Comparison of ENCODE assay signal across 8 cellular contexts in genomic region chr20:18276821-18277220, GRCh38. TPM values are rescaled to one million over a fixed set of nuclear protein-coding genes. Genes with fewer than 3 reads are reported as not detected.
DNase-seq lines count a peak whose midpoint lies in the region; ATAC-seq and TF ChIP-seq lines count a peak whose summit lies in the region.

No MANE protein-coding gene starts in this region.

- H3K4me1 Mint-ChIP-seq in activated T-cell treated with anti-CD3 and anti-CD28 coated beads, Interleukin-2, amount 50 U/mL, for 24 hours (ENCODE audit: low read depth) = peaks cover 6% of the 10 kb centered on the region

- no peak overlapping the region for H2BK5ac ChIP-seq in neuronal stem cell (ENCODE audit: low read length)

- H3K4me1 ChIP-seq in OCI-LY7 (ENCODE audit: insufficient read depth, low read length, poor library complexity, severe bottlenecking) (no peaks in the 10 kb centered on the region), neuronal stem cell (ENCODE audit: control insufficient read depth in 2 of 2, insufficient read depth in 1 of 2, low read depth in 1 of 2, low read length in 2 of 2) (peaks cover 0 to 3% of the 10 kb centered on the region in 2 donors), upper lobe of left lung (peaks cover 0 to 3% (median 0%) of the 10 kb centered on the region in 4 donors)

- H3K9me2 ChIP-seq in OCI-LY7 (ENCODE audit: insufficient read depth, low read length) = no peaks in the 10 kb centered on the region

- no peak overlapping the region for H3K4me3 Mint-ChIP-seq in activated T-cell treated with anti-CD3 and anti-CD28 coated beads, Interleukin-2, amount 50 U/mL, for 24 hours

- no peak overlapping the region for H3K14ac ChIP-seq in neuronal stem cell (ENCODE audit: low read length)

- H2AK5ac ChIP-seq in neuronal stem cell (ENCODE audit: low read depth, low read length) = no peak overlapping the region

- POLR2A ChIA-PET in OCI-LY7 (lab: Charles Lee) = no interaction called here

- H3K27me3 ChIP-seq in neuronal stem cell (ENCODE audit: control insufficient read depth in 3 of 3, insufficient read depth in 3 of 3, low read depth in 1 of 3, low read length in 3 of 3) = peaks cover 0 to 63% (median 0%) of the 10 kb centered on the region in 3 experiments
- H3K27me3 ChIP-seq in upper lobe of left lung = peaks cover 0 to 5% (median 0%) of the 10 kb centered on the region in 4 donors

- no peak overlapping the region for H3K9ac ChIP-seq in neuronal stem cell (ENCODE audit: low read depth, low read length, poor library complexity)

- no peak overlapping the region for H4K91ac ChIP-seq in neuronal stem cell (ENCODE audit: low read depth, low read length, poor library complexity)

- CTCF ChIA-PET in OCI-LY7 (lab: Charles Lee; ENCODE audit: unreplicated experiment) = no interaction called here

- no TSS peak for BruUV-seq in OCI-LY7 (replicated peaks; lab: Mats Ljungman, UMichigan)

- H3K27ac ChIP-seq in OCI-LY7 (ENCODE audit: low read depth, low read length, poor library complexity, severe bottlenecking) (no peak overlapping the region), neuronal stem cell (replicated peaks; ENCODE audit: low read length) (no peak overlapping the region), upper lobe of left lung (no peak overlapping the region)

- peak; percentile 84 to 87 for ATAC-seq in upper lobe of left lung (ENCODE audit: low FRiP score in 2 of 2)

- no peak overlapping the region for H4K8ac ChIP-seq in neuronal stem cell (ENCODE audit: low read depth, low read length)

- H3K9me3 Mint-ChIP-seq in activated T-cell treated with anti-CD3 and anti-CD28 coated beads, Interleukin-2, amount 50 U/mL, for 24 hours = no peaks in the 10 kb centered on the region

- peak overlapping the region; percentile 33 for H3K27ac Mint-ChIP-seq in activated T-cell treated with anti-CD3 and anti-CD28 coated beads, Interleukin-2, amount 50 U/mL, for 24 hours

- peak; percentile 99 for TF ChIP-seq RAD21 in Ishikawa (IDR thresholded peaks at IDR 0.05; ENCODE audit: low read depth)

- no peak overlapping the region for H2BK15ac ChIP-seq in neuronal stem cell (ENCODE audit: low read length)

- TF ChIP-seq CTCF in OCI-LY7 (conservative IDR thresholded peaks at IDR 0.05; ENCODE audit: low read length) = peak; percentile 93
- TF ChIP-seq CTCF in upper lobe of left lung (IDR thresholded peaks at IDR 0.05) = peak; percentile 42 to 71 (median 56)

- no peaks in the 10 kb centered on the region for H3K79me2 ChIP-seq in OCI-LY7 (ENCODE audit: insufficient read depth, low read depth, low read length)

- H2AFZ ChIP-seq in OCI-LY7 (ENCODE audit: low read length) = no peak overlapping the region
- H2AFZ ChIP-seq in neuronal stem cell (ENCODE audit: low read length) = peak overlapping the region; percentile 16

- no peak overlapping the region for H2BK12ac ChIP-seq in neuronal stem cell (ENCODE audit: low read length)

- no peak overlapping the region for H3K4me2 ChIP-seq in OCI-LY7 (ENCODE audit: low read length)
- no peak overlapping the region for H3K4me2 ChIP-seq in neuronal stem cell (ENCODE audit: insufficient read depth, low read length, poor library complexity, severe bottlenecking)

- H3K36me3 Mint-ChIP-seq in activated T-cell treated with anti-CD3 and anti-CD28 coated beads, Interleukin-2, amount 50 U/mL, for 24 hours (ENCODE audit: low read depth) = no peaks in the 10 kb centered on the region

- peak; percentile 19 for DNase-seq in NK-92 treated with Interleukin-12 subunit alpha and Interleukin-12 subunit beta, amount 100 ng/mL, for 24 hours (lab: John Stamatoyannopoulos, UW)
- no peak for DNase-seq in NK-92 (lab: John Stamatoyannopoulos, UW; ENCODE audit: unreplicated experiment)
- DNase-seq in OCI-LY7 (ENCODE audit: low spot score) = peak; percentile 64
- peak; percentile 59 for DNase-seq in activated T-cell treated with anti-CD3 and anti-CD28 coated beads, Interleukin-2, amount 50 U/mL, for 24 hours
- peak; percentile 76 for DNase-seq in fibroblast of peridontal ligament (ENCODE audit: extremely low read depth)
- peak; percentile 75 for DNase-seq in neuronal stem cell (ENCODE audit: low spot score)
- DNase-seq in upper lobe of left lung = peak in 1 of 2 donors; percentile 73

- no peak overlapping the region for H2BK120ac ChIP-seq in neuronal stem cell (ENCODE audit: low read depth, low read length)

- H4K20me1 ChIP-seq in OCI-LY7 (ENCODE audit: insufficient read depth, low read length) = no peaks in the 10 kb centered on the region

- intact Hi-C loops in OCI-LY7 (cut with micrococcal nuclease; ENCODE audit: unreplicated experiment) = loop anchor here (2.0 to 10.0 kb wide), 2 partner anchors 212 to 772 kb away; no protein-coding TSS in a partner anchor

- TF ChIP-seq POLR2A in upper lobe of left lung (IDR thresholded peaks at IDR 0.05) = no peak

- peaks cover 76% of the 10 kb centered on the region for H3K27me3 Mint-ChIP-seq in activated T-cell treated with anti-CD3 and anti-CD28 coated beads, Interleukin-2, amount 50 U/mL, for 24 hours

- no peaks in the 10 kb centered on the region for H3K9me3 ChIP-seq in OCI-LY7 (ENCODE audit: low read length)
- H3K9me3 ChIP-seq in neuronal stem cell (replicated peaks in 1 of 2; ENCODE audit: control insufficient read depth in 2 of 2, insufficient read depth in 1 of 2, low read depth in 1 of 2, low read length in 2 of 2) = no peaks in the 10 kb centered on the region
- H3K9me3 ChIP-seq in upper lobe of left lung = no peaks in the 10 kb centered on the region

- H3K4me3 ChIP-seq in OCI-LY7 (ENCODE audit: low read depth, low read length, poor library complexity, severe bottlenecking) (no peak overlapping the region), neuronal stem cell (ENCODE audit: low read length in 2 of 2) (no peak overlapping the region), upper lobe of left lung (no peak overlapping the region)

- H3K36me3 ChIP-seq in OCI-LY7 (ENCODE audit: insufficient read depth, low read length) (no peaks in the 10 kb centered on the region), neuronal stem cell (replicated peaks in 1 of 2; ENCODE audit: control insufficient read depth in 2 of 2, insufficient read depth in 2 of 2, low read length in 2 of 2) (no peaks in the 10 kb centered on the region), upper lobe of left lung (no peaks in the 10 kb centered on the region)

- no peaks in the 10 kb centered on the region for H3K79me1 ChIP-seq in neuronal stem cell (ENCODE audit: low read depth, low read length)

- WGBS in neuronal stem cell (ENCODE audit: extremely low coverage in 2 of 2, insufficient read length in 2 of 2, insufficient replicate concordance in 1 of 2), 2 donors = no CpG with 5 or more reads among the region's 12 CpGs
- WGBS in upper lobe of left lung, 2 donors = 16% methylated on average over 11 to 12 of the region's 12 CpGs

- no peak overlapping the region for H3K18ac ChIP-seq in neuronal stem cell (ENCODE audit: low read length)

- TF ChIP-seq EP300 in Ishikawa (IDR thresholded peaks at IDR 0.05; ENCODE audit: borderline replicate concordance) (no peak), upper lobe of left lung (IDR thresholded peaks at IDR 0.05) (no peak)

- no peak overlapping the region for H3K23ac ChIP-seq in neuronal stem cell (ENCODE audit: low read depth, low read length, poor library complexity)

- no peak overlapping the region for H3K4ac ChIP-seq in neuronal stem cell (ENCODE audit: low read length)

TF ChIP-seq in Ishikawa, 13 proteins besides CTCF, POLR2A, EP300 and RAD21:
- TF ChIP-seq TEAD4 (IDR thresholded peaks at IDR 0.05) (0 out of 2 replicates have a peak, but pooled peaks have one; percentile 17), ZBTB7A (IDR thresholded peaks at IDR 0.05; ENCODE audit: low read depth) (no peak), MAX (IDR thresholded peaks at IDR 0.05) (peak; percentile 18; the same call in 1 of the 2 replicates)

RNA-seq across cellular contexts. Expression of gene ZNF133, which starts 11.5 kb away (rescaled TPM):
- total RNA-seq in OCI-LY7 (2014; rRNA removed; shearing (Covaris generic)) = 5.9 and 11.1 TPM in 2 replicates
- total RNA-seq in OCI-LY7 (2022) (6.5 and 9.1 TPM in 2 replicates), upper lobe of left lung (10 to 100 TPM in 5 of 6 donors, 1 to 10 TPM in 1; 9.2 to 30.4 (median 12.8) TPM)
- polyA plus RNA-seq in neuronal stem cell (2013, experiment 1 of 2) = 8.1 TPM
- polyA plus RNA-seq in neuronal stem cell (2013, experiment 2 of 2) = 7.6 TPM
